18 cellular contexts compared by ENCODE assay signal in genomic region chr3:129927072-129927471, GRCh38. TPM values are rescaled to one million over a fixed set of nuclear protein-coding genes. Genes with fewer than 3 reads are reported as not detected.
A peak's percentile ranks its signal among the peaks of the same experiment; 100 is the strongest.
DNase-seq lines count a peak whose midpoint lies in the region; ATAC-seq, FAIRE-seq and TF ChIP-seq lines count a peak whose summit lies in the region.
"Had no signal": no experiment of that assay in that cellular context is flagged by ENCODE, and none has a peak within 500 bp of the region (broad histone marks: within the 10 kb centered on the region; RNA-seq: fewer than 3 reads in every experiment).

No MANE protein-coding gene starts in this region.

- peak; percentile 68 for DNase-seq in LHCN-M2 (ENCODE audit: low read depth)
- peak; percentile 27 for DNase-seq in RPMI7951 (ENCODE audit: low read depth)
- DNase-seq in kidney tubule cell (ENCODE audit: low spot score): peak; percentile 71
- peak; percentile 49 for DNase-seq in spleen
- DNase-seq in sigmoid colon: no peak
- no peak for DNase-seq in pancreas
- DNase-seq in GM13977 (ENCODE audit: low spot score): no peak
- DNase-seq: IMR-90; NCI-H1436 treated with DMSO at 0.1 percent for 48 hours; NCI-H2081 treated with DMSO at 0.1 percent for 48 hours; NCI-H2227 treated with DMSO at 0.1 percent for 48 hours; NCI-H524 treated with DMSO at 0.1 percent for 48 hours; NK-92 treated with Interleukin-12 subunit alpha and Interleukin-12 subunit beta, amount 100 ng/mL, for 24 hours; PC-9; Right ventricle myocardium superior had no signal

- TF ChIP-seq EP300 in sigmoid colon (IDR thresholded peaks at IDR 0.05): no peak

- H3K27me3 ChIP-seq in spleen (replicated peaks in 1 of 7) (peaks cover 0 to 10% (median 0%) of the 10 kb centered on the region in 7 donors), sigmoid colon (no peaks in the 10 kb centered on the region), pancreas (no peaks in the 10 kb centered on the region)
- H3K27me3 ChIP-seq: BLaER1 had no signal

- TF ChIP-seq POLR2A in spleen (IDR thresholded peaks at IDR 0.05): no peak
- TF ChIP-seq POLR2A in sigmoid colon (IDR thresholded peaks at IDR 0.05): no peak

- H3K4me1 ChIP-seq in spleen (no peaks in the 10 kb centered on the region), sigmoid colon (no peaks in the 10 kb centered on the region), pancreas (no peaks in the 10 kb centered on the region)
- H3K4me1 ChIP-seq: BLaER1, HAP-1 had no signal

- H3K9me3 ChIP-seq in spleen (peaks cover 5 to 60% (median 42%) of the 10 kb centered on the region in 8 donors), sigmoid colon (peaks cover 0 to 7% (median 2%) of the 10 kb centered on the region in 4 donors), pancreas (no peaks in the 10 kb centered on the region)
- H3K9me3 ChIP-seq: HAP-1 had no signal

- 68 to 88% (median 81%) methylated on average over 4 to 5 of the region's 5 CpGs for WGBS in spleen, 5 donors
- WGBS in sigmoid colon, 2 donors: 57 to 75% methylated on average over 5 of the region's 5 CpGs
- WGBS in pancreas, 2 donors: 19 to 34% methylated on average over 5 of the region's 5 CpGs

- in situ Hi-C loops in GM13977 (cut with MboI; ENCODE audit: low pct_unique_long_range_greater_than_20kb, low sequenced_read_pairs, unreplicated experiment): no loop called here

- H3K4me3 ChIP-seq in spleen (no peak overlapping the region), sigmoid colon (no peak overlapping the region), pancreas (no peak overlapping the region)
- H3K4me3 ChIP-seq: BLaER1, HAP-1, PC-9 had no signal

- H3K36me3 ChIP-seq in spleen: no peaks in the 10 kb centered on the region
- H3K36me3 ChIP-seq in sigmoid colon: no peaks in the 10 kb centered on the region
- no peaks in the 10 kb centered on the region for H3K36me3 ChIP-seq in pancreas
- H3K36me3 ChIP-seq: BLaER1, HAP-1 had no signal

- ATAC-seq in pancreas: no peak

- no peak for FAIRE-seq in pancreas (lab: Jason Lieb, UNC)

- intact Hi-C loops in spleen (cut with DNase I; ENCODE audit: low total_unique reads): no loop called here
- intact Hi-C loops in sigmoid colon (cut with DNase I): no loop called here
- intact Hi-C loops in pancreas (cut with DNase I): loop anchor here in 1 of 3 donors (10.0 kb wide), 1 partner anchor 442 kb away; no protein-coding TSS in a partner anchor

- no peak for TF ChIP-seq CTCF in spleen (IDR thresholded peaks at IDR 0.05 in 8 of 11, conservative IDR thresholded peaks at IDR 0.05 in 3 of 11)
- TF ChIP-seq CTCF in sigmoid colon (IDR thresholded peaks at IDR 0.05): no peak
- no peak for TF ChIP-seq CTCF in pancreas (IDR thresholded peaks at IDR 0.05)
- TF ChIP-seq CTCF in GM13977 (IDR thresholded peaks at IDR 0.05; ENCODE audit: extremely low read depth, insufficient read depth, missing control alignments): no peak

- no peak overlapping the region for H3K27ac ChIP-seq in spleen
- H3K27ac ChIP-seq in sigmoid colon: no peak overlapping the region
- no peak overlapping the region for H3K27ac ChIP-seq in pancreas
- H3K27ac ChIP-seq: BLaER1, PC-9 had no signal

RNA-seq across cellular contexts. Expression of gene TMCC1, which starts 33.6 kb away (rescaled TPM):
- total RNA-seq in LHCN-M2 (2014; rRNA removed) (6.3 and 12.0 TPM in 2 replicates), spleen (10 to 100 TPM; 23.9 to 45.5 (median 38.3) TPM), sigmoid colon (10 to 100 TPM; 27.6 to 35.2 (median 29.8) TPM), pancreas (10 to 100 TPM; 15.4 to 27.5 (median 19.4) TPM)
- 7.9 TPM for polyA plus RNA-seq in LHCN-M2 (2012)
- 7.2 and 7.3 TPM in 2 replicates for total RNA-seq in RPMI7951 (2014; rRNA removed; shearing (Covaris generic))
- polyA plus RNA-seq in spleen (1 to 10 TPM; 4.5 to 9.3 (median 5.7) TPM), sigmoid colon (10 to 100 TPM; 10.3 to 19.2 (median 16.0) TPM), pancreas (1 to 10 TPM; 5.6 to 5.8 TPM)

RNA-seq across cellular contexts. Expression of gene TRH, which starts 47.4 kb away (rescaled TPM):
- total RNA-seq in LHCN-M2 (2014; rRNA removed) (not detected in 2 replicates), spleen (under 1 TPM in 2 of 7 donors, not detected in 5; 0.17 to 0.22 TPM), sigmoid colon (not detected), pancreas (not detected)
- 0.07 TPM for polyA plus RNA-seq in LHCN-M2 (2012)
- total RNA-seq in RPMI7951 (2014; rRNA removed; shearing (Covaris generic)): not detected in 2 replicates
- polyA plus RNA-seq in spleen (under 1 TPM in 1 of 3 donors, not detected in 2; 0.06 TPM), sigmoid colon (under 1 TPM in 1 of 3 donors, not detected in 2; 0.03 TPM), pancreas (not detected)
- total RNA-seq: IMR-90, PC-9, Right ventricle myocardium superior had no signal
- polyA plus RNA-seq: AG04450, IMR-90 had no signal

Comparison
In these comparisons a context has a peak if more than half of its experiments do, and no peak if none do; other contexts are left out.
1. DNase-seq: peak in LHCN-M2 (single experiment), RPMI7951 (single experiment), kidney tubule cell (single experiment) and spleen (single experiment); none in sigmoid colon (single experiment), pancreas (0 of 6) and GM13977 (single experiment).